In the genomic region with DNA sequence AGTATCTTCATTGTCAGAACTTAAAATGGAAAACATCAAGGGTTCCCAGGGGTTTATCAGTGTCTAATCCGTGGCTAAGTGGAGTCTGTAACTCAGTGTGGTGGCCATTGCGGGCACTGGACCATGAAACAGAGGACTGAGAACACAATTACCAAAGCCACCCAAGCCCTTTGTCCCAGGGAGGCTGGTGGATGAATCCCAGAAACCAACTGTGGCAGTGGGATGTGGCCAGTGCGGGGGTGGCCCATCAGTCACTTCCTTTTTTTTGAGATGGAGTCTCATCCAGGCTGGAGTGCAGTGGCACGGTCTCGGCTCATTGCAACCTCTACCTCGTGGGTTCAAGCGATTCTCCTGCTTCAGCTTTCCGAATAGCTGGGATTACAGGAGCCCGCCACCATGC, we compare ENCODE assay signal across 22 cellular contexts.
DNase-seq lines count a peak whose midpoint lies in the region; ATAC-seq and TF ChIP-seq lines count a peak whose summit lies in the region.
"Had no signal": no experiment of that assay in that cellular context is flagged by ENCODE, and none has a peak within 500 bp of the region (broad histone marks: within the 10 kb centered on the region; RNA-seq: fewer than 3 reads in every experiment).

No MANE protein-coding gene starts in this region.

- no peaks in the 10 kb centered on the region for H3K27me3 ChIP-seq in heart right ventricle
- H3K27me3 ChIP-seq in endodermal cell (ENCODE audit: control insufficient read depth, insufficient read depth, low read length, poor library complexity, severe bottlenecking), result no peaks in the 10 kb centered on the region
- no peaks in the 10 kb centered on the region for H3K27me3 ChIP-seq in sigmoid colon
- H3K27me3 ChIP-seq in upper lobe of right lung, result no peaks in the 10 kb centered on the region
- H3K27me3 ChIP-seq: tibial nerve had no signal

- H3K9me3 Mint-ChIP-seq in endodermal cell (no peaks in the 10 kb centered on the region), nephron progenitor cell (no peaks in the 10 kb centered on the region)
- H3K9me3 Mint-ChIP-seq: activated CD4-positive, alpha-beta T cell treated with anti-CD3 and anti-CD28 coated beads, Interleukin-2, amount 10 ng/mL, durations not matched to agents 7 days and 5 days; activated naive CD4-positive, alpha-beta T cell treated with anti-CD3 and anti-CD28 coated beads for 36 hours had no signal

- DNase-seq in heart right ventricle (no peak), Right ventricle myocardium inferior (ENCODE audit: missing footprints) (no peak), endodermal cell (peak; percentile 24), sigmoid colon (no peak), upper lobe of right lung (no peak), NCI-H748 (lab: John Stamatoyannopoulos, UW; ENCODE audit: unreplicated experiment) (no peak), nephron progenitor cell (no peak)
- DNase-seq: activated CD4-positive, alpha-beta T cell treated with anti-CD3 and anti-CD28 coated beads, Interleukin-2, amount 10 ng/mL, durations not matched to agents 7 days and 5 days; activated CD8-positive, alpha-beta memory T cell treated with anti-CD3 and anti-CD28 coated beads, Interleukin-2, amount 10 ng/mL, durations not matched to agents 7 days and 5 days; activated naive CD4-positive, alpha-beta T cell treated with anti-CD3 and anti-CD28 coated beads for 36 hours; activated T-cell treated with anti-CD3 and anti-CD28 coated beads, Interleukin-2, amount 50 U/mL, for 72 hours; amygdala; cortex of kidney; DND-41; lower lobe of right lung; MM.1S; NCI-H510A; stimulated activated CD4-positive, alpha-beta T cell treated with anti-CD3 and anti-CD28 coated beads, Interleukin-4, amount 100 ng/mL, for 24 hours; stimulated activated naive B cell treated with anti-CD40 and anti-IgM and Interleukin-4, amounts not matched to agents 10 μg/mL and 1 μg/mL and 100 μg/mL, for 72 hours had no signal

- ATAC-seq in heart right ventricle (no peak), Right ventricle myocardium inferior (no peak), upper lobe of right lung (no peak), GM18520 (IDR thresholded peaks at IDR 0.05; ENCODE audit: unreplicated experiment) (no peak)
- ATAC-seq: activated CD8-positive, alpha-beta memory T cell treated with anti-CD3 and anti-CD28 coated beads, Interleukin-2, amount 10 ng/mL, durations not matched to agents 7 days and 5 days; activated T-cell treated with anti-CD3 and anti-CD28 coated beads, Interleukin-2, amount 50 U/mL, for 72 hours; stimulated activated naive B cell treated with anti-CD40 and anti-IgM and Interleukin-4, amounts not matched to agents 10 μg/mL and 1 μg/mL and 100 μg/mL, for 72 hours had no signal

- TF ChIP-seq CTCF in heart right ventricle (IDR thresholded peaks at IDR 0.05), result no peak
- TF ChIP-seq CTCF in endodermal cell (conservative IDR thresholded peaks at IDR 0.05), result no peak
- TF ChIP-seq CTCF in sigmoid colon (IDR thresholded peaks at IDR 0.05), result no peak
- no peak for TF ChIP-seq CTCF in upper lobe of right lung (IDR thresholded peaks at IDR 0.05)
- no peak for TF ChIP-seq CTCF in nephron progenitor cell (IDR thresholded peaks at IDR 0.05)

- intact Hi-C loops in heart right ventricle (cut with DNase I), result loop anchor here in 7 of 10 donors (2.0 to 10.0 kb wide), 7 partner anchors 64 to 224 kb away; a partner anchor contains a TSS
- intact Hi-C loops in Right ventricle myocardium inferior (cut with DNase I), result loop anchor here (5.0 kb wide), 2 partner anchors 91 to 124 kb away; a partner anchor contains a TSS
- intact Hi-C loops in sigmoid colon (cut with DNase I), result loop anchor here (2.0 to 5.0 kb wide), 2 partner anchors 76 to 124 kb away; a partner anchor contains a TSS
- intact Hi-C loops in upper lobe of right lung (cut with DNase I), result loop anchor here (10.0 kb wide), 1 partner anchor 64 kb away; no protein-coding TSS in a partner anchor

- no peak overlapping the region for H3K27ac Mint-ChIP-seq in endodermal cell
- H3K27ac Mint-ChIP-seq in nephron progenitor cell, result no peak overlapping the region
- H3K27ac Mint-ChIP-seq: activated CD4-positive, alpha-beta T cell treated with anti-CD3 and anti-CD28 coated beads, Interleukin-2, amount 10 ng/mL, durations not matched to agents 7 days and 5 days; activated CD8-positive, alpha-beta memory T cell treated with anti-CD3 and anti-CD28 coated beads, Interleukin-2, amount 10 ng/mL, durations not matched to agents 7 days and 5 days; activated naive CD4-positive, alpha-beta T cell treated with anti-CD3 and anti-CD28 coated beads for 36 hours; activated T-cell treated with anti-CD3 and anti-CD28 coated beads, Interleukin-2, amount 50 U/mL, for 72 hours; stimulated activated naive B cell treated with anti-CD40 and anti-IgM and Interleukin-4, amounts not matched to agents 10 μg/mL and 1 μg/mL and 100 μg/mL, for 72 hours had no signal

- H3K4me1 Mint-ChIP-seq in endodermal cell, result peaks cover 11% of the 10 kb centered on the region
- H3K4me1 Mint-ChIP-seq in nephron progenitor cell, result peaks cover 38% of the 10 kb centered on the region
- H3K4me1 Mint-ChIP-seq: activated CD4-positive, alpha-beta T cell treated with anti-CD3 and anti-CD28 coated beads, Interleukin-2, amount 10 ng/mL, durations not matched to agents 7 days and 5 days; activated CD8-positive, alpha-beta memory T cell treated with anti-CD3 and anti-CD28 coated beads, Interleukin-2, amount 10 ng/mL, durations not matched to agents 7 days and 5 days; stimulated activated naive B cell treated with anti-CD40 and anti-IgM and Interleukin-4, amounts not matched to agents 10 μg/mL and 1 μg/mL and 100 μg/mL, for 72 hours had no signal

- peaks cover 0 to 15% (median 0%) of the 10 kb centered on the region in 9 donors for H3K36me3 ChIP-seq in heart right ventricle
- H3K36me3 ChIP-seq in endodermal cell (ENCODE audit: control insufficient read depth, insufficient read depth, low read length), result no peaks in the 10 kb centered on the region
- peaks cover 0 to 8% (median 0%) of the 10 kb centered on the region in 4 donors for H3K36me3 ChIP-seq in sigmoid colon
- H3K36me3 ChIP-seq in upper lobe of right lung, result no peaks in the 10 kb centered on the region
- H3K36me3 ChIP-seq: lower lobe of right lung, tibial nerve had no signal

- H3K27me3 Mint-ChIP-seq in endodermal cell (ENCODE audit: insufficient read depth), result no peaks in the 10 kb centered on the region
- no peaks in the 10 kb centered on the region for H3K27me3 Mint-ChIP-seq in nephron progenitor cell (ENCODE audit: low read depth, poor library complexity)
- H3K27me3 Mint-ChIP-seq: activated CD4-positive, alpha-beta T cell treated with anti-CD3 and anti-CD28 coated beads, Interleukin-2, amount 10 ng/mL, durations not matched to agents 7 days and 5 days; activated CD8-positive, alpha-beta memory T cell treated with anti-CD3 and anti-CD28 coated beads, Interleukin-2, amount 10 ng/mL, durations not matched to agents 7 days and 5 days had no signal

- peak overlapping the region in 6 of 10 donors; percentile 20 to 72 (median 43) for H3K27ac ChIP-seq in heart right ventricle
- no peak overlapping the region for H3K27ac ChIP-seq in endodermal cell (ENCODE audit: low read depth, low read length)
- H3K27ac ChIP-seq in sigmoid colon, result peak overlapping the region; percentile 58 to 68 (median 62)
- H3K27ac ChIP-seq in upper lobe of right lung, result peak overlapping the region; percentile 11
- H3K27ac ChIP-seq: lower lobe of right lung, VCaP had no signal

- H3K4me1 ChIP-seq in heart right ventricle (peaks cover 13 to 62% (median 34%) of the 10 kb centered on the region in 9 donors), endodermal cell (ENCODE audit: control insufficient read depth, insufficient read depth, low read length) (no peaks in the 10 kb centered on the region), sigmoid colon (peaks cover 0 to 26% (median 17%) of the 10 kb centered on the region in 4 donors), upper lobe of right lung (peaks cover 5% of the 10 kb centered on the region)

- no peak for TF ChIP-seq POLR2A in sigmoid colon (IDR thresholded peaks at IDR 0.05)

- H3K9me3 ChIP-seq in heart right ventricle, result no peaks in the 10 kb centered on the region
- H3K9me3 ChIP-seq in endodermal cell (ENCODE audit: control insufficient read depth, low read length), result no peaks in the 10 kb centered on the region
- H3K9me3 ChIP-seq in sigmoid colon, result no peaks in the 10 kb centered on the region
- no peaks in the 10 kb centered on the region for H3K9me3 ChIP-seq in upper lobe of right lung
- H3K9me3 ChIP-seq: lower lobe of right lung, tibial nerve had no signal

- no peak overlapping the region for H3K9ac ChIP-seq in endodermal cell (ENCODE audit: extremely low read depth, low read length, poor library complexity, severe bottlenecking)

- TF ChIP-seq EP300 in sigmoid colon (IDR thresholded peaks at IDR 0.05), result no peak

- H3K36me3 Mint-ChIP-seq in endodermal cell (ENCODE audit: low read depth) (no peaks in the 10 kb centered on the region), nephron progenitor cell (ENCODE audit: low read depth) (peaks cover 45% of the 10 kb centered on the region)
- H3K36me3 Mint-ChIP-seq: activated CD8-positive, alpha-beta memory T cell treated with anti-CD3 and anti-CD28 coated beads, Interleukin-2, amount 10 ng/mL, durations not matched to agents 7 days and 5 days; stimulated activated naive B cell treated with anti-CD40 and anti-IgM and Interleukin-4, amounts not matched to agents 10 μg/mL and 1 μg/mL and 100 μg/mL, for 72 hours had no signal

- WGBS in heart right ventricle, 2 donors, result 91% methylated on average over 9 of the region's 9 CpGs
- 92 to 98% methylated on average over 5 to 9 of the region's 9 CpGs for WGBS in endodermal cell (ENCODE audit: insufficient coverage in 1 of 2, insufficient read length in 1 of 2), 2 experiments
- WGBS in sigmoid colon, 2 donors, result 91 to 94% methylated on average over 9 of the region's 9 CpGs

- H3K4me3 ChIP-seq in heart right ventricle (no peak overlapping the region), endodermal cell (ENCODE audit: low read length) (no peak overlapping the region), sigmoid colon (no peak overlapping the region), upper lobe of right lung (no peak overlapping the region)
- H3K4me3 ChIP-seq: lower lobe of right lung, tibial nerve had no signal

- H3K4me3 Mint-ChIP-seq in endodermal cell (no peak overlapping the region), nephron progenitor cell (no peak overlapping the region)
- H3K4me3 Mint-ChIP-seq: activated CD4-positive, alpha-beta T cell treated with anti-CD3 and anti-CD28 coated beads, Interleukin-2, amount 10 ng/mL, durations not matched to agents 7 days and 5 days; activated CD8-positive, alpha-beta memory T cell treated with anti-CD3 and anti-CD28 coated beads, Interleukin-2, amount 10 ng/mL, durations not matched to agents 7 days and 5 days; activated naive CD4-positive, alpha-beta T cell treated with anti-CD3 and anti-CD28 coated beads for 36 hours; activated T-cell treated with anti-CD3 and anti-CD28 coated beads, Interleukin-2, amount 50 U/mL, for 72 hours; stimulated activated naive B cell treated with anti-CD40 and anti-IgM and Interleukin-4, amounts not matched to agents 10 μg/mL and 1 μg/mL and 100 μg/mL, for 72 hours had no signal
